In the genomic region with DNA sequence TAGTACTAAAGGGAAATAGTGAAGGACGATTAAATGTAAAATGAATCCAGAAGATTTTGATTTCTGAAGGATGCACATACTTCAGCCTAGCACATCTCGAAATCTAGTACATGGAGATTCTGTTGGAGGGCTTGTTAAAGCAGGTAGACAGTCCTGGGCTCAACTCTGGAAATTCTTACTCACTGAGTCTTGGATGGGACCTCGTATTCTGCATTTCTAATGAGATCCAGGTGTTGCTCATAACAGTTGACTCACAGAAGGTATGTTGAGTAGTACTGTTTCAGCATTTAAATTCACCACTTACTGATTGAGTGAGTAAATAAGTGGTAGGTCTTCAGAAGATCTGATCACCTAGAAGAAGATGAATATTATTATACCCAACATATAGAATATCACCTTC, we compare ENCODE assay signal across 19 cellular contexts.
A peak's percentile ranks its signal among the peaks of the same experiment; 100 is the strongest.
DNase-seq lines count a peak whose midpoint lies in the region; ATAC-seq and TF ChIP-seq lines count a peak whose summit lies in the region.
"Had no signal": no experiment of that assay in that cellular context is flagged by ENCODE, and none has a peak within 500 bp of the region (broad histone marks: within the 10 kb centered on the region; RNA-seq: fewer than 3 reads in every experiment).

No MANE protein-coding gene starts in this region.

- H3K23ac ChIP-seq in neuronal stem cell (ENCODE audit: low read depth, low read length, poor library complexity), result no peak overlapping the region

- no peak for TF ChIP-seq POLR2A in breast epithelium (IDR thresholded peaks at IDR 0.05)

- H3K27me3 ChIP-seq in mammary epithelial cell (ENCODE audit: insufficient read depth, low read length), result no peaks in the 10 kb centered on the region
- no peaks in the 10 kb centered on the region for H3K27me3 ChIP-seq in breast epithelium
- H3K27me3 ChIP-seq in foreskin keratinocyte, result no peaks in the 10 kb centered on the region
- H3K27me3 ChIP-seq in neuronal stem cell (ENCODE audit: control insufficient read depth in 3 of 3, insufficient read depth in 3 of 3, low read depth in 1 of 3, low read length in 3 of 3), result no peaks in the 10 kb centered on the region
- H3K27me3 ChIP-seq: BLaER1 had no signal

- intact Hi-C loops in mammary epithelial cell (cut with micrococcal nuclease) (no loop called here), breast epithelium (cut with DNase I; ENCODE audit: low total_unique reads) (no loop called here)

- H2BK12ac ChIP-seq in neuronal stem cell (ENCODE audit: low read length), result no peak overlapping the region

- H3K4ac ChIP-seq in neuronal stem cell (ENCODE audit: low read length), result no peak overlapping the region

- TF ChIP-seq CTCF in mammary epithelial cell (conservative IDR thresholded peaks at IDR 0.05 in 1 of 2, IDR thresholded peaks at IDR 0.05 in 1 of 2; ENCODE audit: extremely low read depth in 1 of 2, insufficient read depth in 1 of 2, low read depth in 1 of 2, low read length in 2 of 2) (no peak), breast epithelium (IDR thresholded peaks at IDR 0.05) (no peak), foreskin keratinocyte (conservative IDR thresholded peaks at IDR 0.05) (no peak)

- ATAC-seq in foreskin keratinocyte, result no peak
- ATAC-seq: CD8-positive, alpha-beta T cell; GM12878 had no signal

- dilution Hi-C loops in mammary epithelial cell (cut with HindIII; ENCODE audit: low sequenced_read_pairs), result no loop called here

- CTCF ChIA-PET in mammary epithelial cell (lab: Charles Lee; ENCODE audit: low non-redundant PET), result no interaction called here

- no peaks in the 10 kb centered on the region for H3K36me3 ChIP-seq in mammary epithelial cell (ENCODE audit: insufficient read depth, low read length)
- H3K36me3 ChIP-seq in breast epithelium, result no peaks in the 10 kb centered on the region
- H3K36me3 ChIP-seq in neuronal stem cell (replicated peaks in 1 of 2; ENCODE audit: control insufficient read depth in 2 of 2, insufficient read depth in 2 of 2, low read length in 2 of 2), result no peaks in the 10 kb centered on the region
- H3K36me3 ChIP-seq: BLaER1 had no signal

- 15% methylated on average over 3 of the region's 3 CpGs for WGBS in mammary epithelial cell (ENCODE audit: low coverage, missing lambda C conversion rate)
- WGBS in neuronal stem cell (ENCODE audit: extremely low coverage in 2 of 2, insufficient read length in 2 of 2, insufficient replicate concordance in 1 of 2), 2 donors, result no CpG with 5 or more reads among the region's 3 CpGs

- no peaks in the 10 kb centered on the region for H4K20me1 ChIP-seq in mammary epithelial cell (ENCODE audit: insufficient read depth, low read length)
- H4K20me1 ChIP-seq: BLaER1 had no signal

- H2AK5ac ChIP-seq in neuronal stem cell (ENCODE audit: low read depth, low read length), result no peak overlapping the region

- no peak overlapping the region for H4K8ac ChIP-seq in neuronal stem cell (ENCODE audit: low read depth, low read length)

- H2BK15ac ChIP-seq in neuronal stem cell (ENCODE audit: low read length), result no peak overlapping the region

- H3K79me2 ChIP-seq in mammary epithelial cell (ENCODE audit: insufficient read depth, low read length), result no peaks in the 10 kb centered on the region

- no peaks in the 10 kb centered on the region for H3K79me1 ChIP-seq in neuronal stem cell (ENCODE audit: low read depth, low read length)

- DNase-seq in mammary epithelial cell, result peak; percentile 3
- DNase-seq in breast epithelium (ENCODE audit: low spot score in 2 of 2), result no peak
- DNase-seq in foreskin keratinocyte, result peak; percentile 19 to 64
- DNase-seq in renal cortical epithelial cell (ENCODE audit: low read depth), result peak; percentile 6
- no peak for DNase-seq in neuronal stem cell (ENCODE audit: low spot score)
- DNase-seq in EL, result no peak
- DNase-seq: Caco-2; CD4-positive, CD25-positive, alpha-beta regulatory T cell; CD8-positive, alpha-beta T cell; DMS153; DND-41; GDM1; GM23248; H7; HCEC 1CT had no signal

- H2BK5ac ChIP-seq in neuronal stem cell (ENCODE audit: low read length), result no peak overlapping the region

- no peak overlapping the region for H2BK120ac ChIP-seq in neuronal stem cell (ENCODE audit: low read depth, low read length)

- H3K4me3 ChIP-seq in mammary epithelial cell (replicated peaks in 1 of 3; ENCODE audit: insufficient read depth in 1 of 3, low read depth in 2 of 3, low read length in 3 of 3) (no peak overlapping the region), breast epithelium (no peak overlapping the region), neuronal stem cell (ENCODE audit: low read length in 2 of 2) (no peak overlapping the region)
- H3K4me3 ChIP-seq: BLaER1, GM12878, GM23248 had no signal

- H3K4me2 ChIP-seq in mammary epithelial cell (ENCODE audit: insufficient read depth, low read depth, low read length), result no peak overlapping the region
- no peak overlapping the region for H3K4me2 ChIP-seq in neuronal stem cell (ENCODE audit: insufficient read depth, low read length, poor library complexity, severe bottlenecking)
- H3K4me2 ChIP-seq: BLaER1 had no signal

- no peak overlapping the region for H3K18ac ChIP-seq in neuronal stem cell (ENCODE audit: low read length)

- BruUV-seq in mammary epithelial cell (replicated peaks; lab: Mats Ljungman, UMichigan), result no TSS peak

- H3K9ac ChIP-seq in mammary epithelial cell (ENCODE audit: insufficient read depth, low read length) (no peak overlapping the region), neuronal stem cell (ENCODE audit: low read depth, low read length, poor library complexity) (no peak overlapping the region)
- H3K9ac ChIP-seq: BLaER1, GM23248 had no signal

- H4K91ac ChIP-seq in neuronal stem cell (ENCODE audit: low read depth, low read length, poor library complexity), result no peak overlapping the region

- H2AFZ ChIP-seq in mammary epithelial cell (ENCODE audit: low read depth, low read length) (no peak overlapping the region), neuronal stem cell (ENCODE audit: low read length) (no peak overlapping the region)
- H2AFZ ChIP-seq: GM23248 had no signal

- in situ Hi-C loops in mammary epithelial cell (cut with MboI; ENCODE audit: low sequenced_read_pairs in 2 of 2), result no loop called here

- H3K9me3 ChIP-seq in mammary epithelial cell (replicated peaks; ENCODE audit: insufficient read depth, low read length) (peaks cover 3% of the 10 kb centered on the region), breast epithelium (no peaks in the 10 kb centered on the region), neuronal stem cell (replicated peaks in 1 of 2; ENCODE audit: control insufficient read depth in 2 of 2, insufficient read depth in 1 of 2, low read depth in 1 of 2, low read length in 2 of 2) (no peaks in the 10 kb centered on the region)
- H3K9me3 ChIP-seq: BLaER1, Caco-2 had no signal

- no peak overlapping the region for H3K14ac ChIP-seq in neuronal stem cell (ENCODE audit: low read length)

- H3K27ac ChIP-seq in mammary epithelial cell (ENCODE audit: insufficient read depth, low read depth, low read length) (no peak overlapping the region), breast epithelium (no peak overlapping the region), foreskin keratinocyte (no peak overlapping the region), neuronal stem cell (replicated peaks; ENCODE audit: low read length) (no peak overlapping the region)
- H3K27ac ChIP-seq: 22Rv1, BLaER1, C4-2B, GM23248 had no signal

- H3K4me1 ChIP-seq in mammary epithelial cell (ENCODE audit: insufficient read depth, low read length) (no peaks in the 10 kb centered on the region), breast epithelium (no peaks in the 10 kb centered on the region), foreskin keratinocyte (no peaks in the 10 kb centered on the region), neuronal stem cell (ENCODE audit: control insufficient read depth in 2 of 2, insufficient read depth in 1 of 2, low read depth in 1 of 2, low read length in 2 of 2) (no peaks in the 10 kb centered on the region)
- H3K4me1 ChIP-seq: BLaER1, Caco-2 had no signal

Comparison
In these comparisons a context has a peak if more than half of its experiments do, and no peak if none do; other contexts are left out.
1. DNase-seq: peak in mammary epithelial cell (single experiment), foreskin keratinocyte (2 of 2) and renal cortical epithelial cell (single experiment); none in breast epithelium (0 of 2), neuronal stem cell (single experiment) and EL (single experiment).